Comparison of ENCODE assay signal across 13 cellular contexts in genomic region chr2:63845866-63846265, GRCh38. TPM values are rescaled to one million over a fixed set of nuclear protein-coding genes. Genes with fewer than 3 reads are reported as not detected.
A peak's percentile ranks its signal among the peaks of the same experiment; 100 is the strongest.
DNase-seq lines count a peak whose midpoint lies in the region; ATAC-seq and TF ChIP-seq lines count a peak whose summit lies in the region.
"Had no signal": no experiment of that assay in that cellular context is flagged by ENCODE, and none has a peak within 500 bp of the region (broad histone marks: within the 10 kb centered on the region; RNA-seq: fewer than 3 reads in every experiment).

No MANE protein-coding gene starts in this region.

- peak overlapping the region; percentile 69 for H3K4me2 ChIP-seq in DND-41 (ENCODE audit: insufficient read depth, low read length)
- H3K4me2 ChIP-seq in hepatocyte, result peak overlapping the region; percentile 74

- CTCF ChIA-PET in T-cell (lab: Charles Lee) (interaction anchor here (0.7 to 2.3 kb wide), 5 partner anchors 9 to 480 kb away, joined by 3 to 8 read pairs (median 6); no protein-coding TSS in a partner anchor), GM10248 (lab: Yijun Ruan, JAX) (interaction anchor here (1.1 to 1.6 kb wide), 3 partner anchors 10 to 19 kb away, joined by 3 to 9 read pairs (median 3); no protein-coding TSS in a partner anchor)

- TF ChIP-seq POLR2A in stomach (IDR thresholded peaks at IDR 0.05), result no peak

- H3K27me3 Mint-ChIP-seq in T-cell (no peaks in the 10 kb centered on the region), progenitor cell of endocrine pancreas (no peaks in the 10 kb centered on the region)

- H3K27ac Mint-ChIP-seq in T-cell, result peak overlapping the region; percentile 17 to 25
- H3K27ac Mint-ChIP-seq in progenitor cell of endocrine pancreas, result peak overlapping the region; percentile 71

- H3K9ac ChIP-seq in DND-41 (ENCODE audit: low read depth, low read length), result peak overlapping the region; percentile 98

- POLR2A ChIA-PET in T-cell (lab: Charles Lee) (no interaction called here), GM10248 (lab: Yijun Ruan, JAX) (no interaction called here)

- H3K9me3 ChIP-seq in DND-41 (ENCODE audit: insufficient read depth, low read length, severe bottlenecking) (no peaks in the 10 kb centered on the region), hepatocyte (ENCODE audit: low read depth) (no peaks in the 10 kb centered on the region), stomach (no peaks in the 10 kb centered on the region)

- TF ChIP-seq CTCF in DND-41 (IDR thresholded peaks at IDR 0.05; ENCODE audit: borderline replicate concordance, extremely low read depth, low read length, poor library complexity, severe bottlenecking) (no peak), hepatocyte (IDR thresholded peaks at IDR 0.05; ENCODE audit: poor library complexity) (no peak), progenitor cell of endocrine pancreas (IDR thresholded peaks at IDR 0.05; ENCODE audit: unreplicated experiment) (no peak), stomach (IDR thresholded peaks at IDR 0.05) (no peak), GM10248 (IDR thresholded peaks at IDR 0.05; ENCODE audit: control extremely low read depth, extremely low read depth, low read depth, missing control alignments) (no peak)

- H3K36me3 ChIP-seq in DND-41 (ENCODE audit: insufficient read depth, low read length) (peaks cover 31% of the 10 kb centered on the region), hepatocyte (replicated peaks; ENCODE audit: insufficient read depth, low read depth) (no peaks in the 10 kb centered on the region), stomach (no peaks in the 10 kb centered on the region)

- peaks cover 77 to 83% (median 81%) of the 10 kb centered on the region in 3 donors for H3K4me1 Mint-ChIP-seq in T-cell
- peaks cover 53% of the 10 kb centered on the region for H3K4me1 Mint-ChIP-seq in progenitor cell of endocrine pancreas (ENCODE audit: low read depth)

- H3K9me3 Mint-ChIP-seq in T-cell, result peaks cover 0 to 9% (median 2%) of the 10 kb centered on the region in 3 donors
- peaks cover 5% of the 10 kb centered on the region for H3K9me3 Mint-ChIP-seq in progenitor cell of endocrine pancreas (ENCODE audit: low read depth)
- H3K9me3 Mint-ChIP-seq: activated T-cell treated with anti-CD3 and anti-CD28 coated beads, Interleukin-2, amount 50 U/mL, for 4 hours had no signal

- ATAC-seq in DND-41 (ENCODE audit: insufficient read depth, low read depth) (no peak), T-cell (replicated peaks in 1 of 4) (no peak), HG02610 (IDR thresholded peaks at IDR 0.05; ENCODE audit: unreplicated experiment) (no peak)
- ATAC-seq: activated T-cell treated with anti-CD3 and anti-CD28 coated beads, Interleukin-2, amount 50 U/mL, for 4 hours; Panc1 had no signal

- H3K27ac ChIP-seq in DND-41 (ENCODE audit: low read length) (peak overlapping the region; percentile 90), hepatocyte (no peak overlapping the region), stomach (no peak overlapping the region)

- intact Hi-C loops in stomach (cut with DNase I; ENCODE audit: low total_unique reads), result no loop called here

- H3K36me3 Mint-ChIP-seq in T-cell (peaks cover 18% of the 10 kb centered on the region), progenitor cell of endocrine pancreas (ENCODE audit: insufficient read depth) (no peaks in the 10 kb centered on the region)

- H3K4me3 Mint-ChIP-seq in T-cell, result no peak overlapping the region
- no peak overlapping the region for H3K4me3 Mint-ChIP-seq in progenitor cell of endocrine pancreas (ENCODE audit: low read depth)
- H3K4me3 Mint-ChIP-seq: activated T-cell treated with anti-CD3 and anti-CD28 coated beads, Interleukin-2, amount 50 U/mL, for 4 hours had no signal

- H2AFZ ChIP-seq in DND-41 (ENCODE audit: low read depth, low read length), result no peak overlapping the region
- no peak overlapping the region for H2AFZ ChIP-seq in hepatocyte

- peak overlapping the region; percentile 39 to 64; a peak in 3 of 4 replicates for H3K4me3 ChIP-seq in DND-41 (ENCODE audit: low read depth in 1 of 2, low read length in 2 of 2)
- H3K4me3 ChIP-seq in hepatocyte, result no peak overlapping the region
- no peak overlapping the region for H3K4me3 ChIP-seq in stomach

- WGBS in hepatocyte (ENCODE audit: low lambda C conversion rate, missing lambda C conversion rate), result 80% methylated on average over 3 of the region's 3 CpGs
- WGBS in stomach, 5 donors, result 88 to 97% (median 96%) methylated on average over 3 of the region's 3 CpGs

- no peak for DNase-seq in DND-41
- no peak for DNase-seq in T-cell
- DNase-seq in hepatocyte (ENCODE audit: low spot score), result no peak
- no peak for DNase-seq in progenitor cell of endocrine pancreas (ENCODE audit: low spot score, unreplicated experiment)
- DNase-seq in NOMO-1 (lab: John Stamatoyannopoulos, UW; ENCODE audit: unreplicated experiment in 2 of 2), result no peak
- no peak for DNase-seq in stomach
- no peak for DNase-seq in GM10248 (ENCODE audit: extremely low spot score)
- DNase-seq: activated CD4-positive, alpha-beta T cell treated with anti-CD3 and anti-CD28 coated beads for 4 hours; activated T-cell treated with anti-CD3 and anti-CD28 coated beads, Interleukin-2, amount 50 U/mL, for 4 hours; midbrain; NCI-H1105 had no signal

- H3K9me2 ChIP-seq in hepatocyte (replicated peaks; ENCODE audit: insufficient read depth), result no peaks in the 10 kb centered on the region

- no peak for TF ChIP-seq EP300 in stomach (IDR thresholded peaks at IDR 0.05)

- peaks cover 72% of the 10 kb centered on the region for H3K4me1 ChIP-seq in DND-41 (ENCODE audit: insufficient read depth, low read length)
- H3K4me1 ChIP-seq in hepatocyte (ENCODE audit: insufficient read depth), result peaks cover 42% of the 10 kb centered on the region
- peaks cover 31 to 72% (median 51%) of the 10 kb centered on the region in 4 donors for H3K4me1 ChIP-seq in stomach

- H4K20me1 ChIP-seq in DND-41 (ENCODE audit: insufficient read depth, low read length) (peaks cover 27% of the 10 kb centered on the region), hepatocyte (ENCODE audit: insufficient read depth, poor library complexity, severe bottlenecking) (peaks cover 20% of the 10 kb centered on the region)

- peaks cover 99% of the 10 kb centered on the region for H3K79me2 ChIP-seq in DND-41 (ENCODE audit: insufficient read depth, low read length)
- peaks cover 84% of the 10 kb centered on the region for H3K79me2 ChIP-seq in hepatocyte

- H3K27me3 ChIP-seq in DND-41 (ENCODE audit: insufficient read depth, low read length, poor library complexity) (no peaks in the 10 kb centered on the region), hepatocyte (no peaks in the 10 kb centered on the region), stomach (no peaks in the 10 kb centered on the region)

RNA-seq across cellular contexts. Expression of gene UGP2, which starts 4.2 kb away (rescaled TPM):
- total RNA-seq in T-cell (100 to 1,000 TPM in 1 of 5 donors, 10 to 100 TPM in 4; 67.4 to 103 (median 80.1) TPM), hepatocyte (273 and 291 TPM in 2 replicates), progenitor cell of endocrine pancreas (76.6 and 81.2 TPM in 2 replicates), stomach (100 to 1,000 TPM in 2 of 5 donors, 10 to 100 TPM in 3; 38.5 to 122 (median 97.6) TPM)
- polyA plus RNA-seq in hepatocyte (322 and 338 TPM in 2 replicates), stomach (100 to 1,000 TPM in 1 of 3 donors, 10 to 100 TPM in 2; 58.9 to 135 (median 89.7) TPM)

Comparison
In these comparisons a context has a peak if more than half of its experiments do, and no peak if none do; other contexts are left out.
1. H3K4me3 ChIP-seq: peak in DND-41 (2 of 2); none in hepatocyte (single experiment) and stomach (0 of 4).